ENCODE assay signal across 1 cellular context in genomic region chr15:64095795-64096485, GRCh38.
TF ChIP-seq lines count a peak whose summit lies in the region.

A gene with protein sequence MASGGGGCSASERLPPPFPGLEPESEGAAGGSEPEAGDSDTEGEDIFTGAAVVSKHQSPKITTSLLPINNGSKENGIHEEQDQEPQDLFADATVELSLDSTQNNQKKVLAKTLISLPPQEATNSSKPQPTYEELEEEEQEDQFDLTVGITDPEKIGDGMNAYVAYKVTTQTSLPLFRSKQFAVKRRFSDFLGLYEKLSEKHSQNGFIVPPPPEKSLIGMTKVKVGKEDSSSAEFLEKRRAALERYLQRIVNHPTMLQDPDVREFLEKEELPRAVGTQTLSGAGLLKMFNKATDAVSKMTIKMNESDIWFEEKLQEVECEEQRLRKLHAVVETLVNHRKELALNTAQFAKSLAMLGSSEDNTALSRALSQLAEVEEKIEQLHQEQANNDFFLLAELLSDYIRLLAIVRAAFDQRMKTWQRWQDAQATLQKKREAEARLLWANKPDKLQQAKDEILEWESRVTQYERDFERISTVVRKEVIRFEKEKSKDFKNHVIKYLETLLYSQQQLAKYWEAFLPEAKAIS (plus strand): TSS chr15:64095982. CDS start chr15:64096014, 32 bp downstream.

TF ChIP-seq in HEK293, 187 proteins besides CTCF, POLR2A, EP300 and RAD21 (continued from another document and continues in another):
- TF ChIP-seq ZNF398 (tag by site-specific recombination; IDR thresholded peaks at IDR 0.05) (no peak), ZNF416 (tag by site-specific recombination; IDR thresholded peaks at IDR 0.05) (no peak), RBAK (tag by site-specific recombination; IDR thresholded peaks at IDR 0.05) (no peak), ZNF629 (tag by site-specific recombination; IDR thresholded peaks at IDR 0.05) (peak; percentile 62), ZNF518A (tag by site-specific recombination; conservative IDR thresholded peaks at IDR 0.05; ENCODE audit: low read depth) (no peak; the same call in 1 of the 2 replicates), HIC1 (tag by site-specific recombination; IDR thresholded peaks at IDR 0.05) (no peak), ZNF610 (tag by site-specific recombination; IDR thresholded peaks at IDR 0.05; ENCODE audit: borderline replicate concordance) (no peak), HOXA7 (CRISPR knock-in tag; IDR thresholded peaks at IDR 0.05; ENCODE audit: borderline replicate concordance) (no peak), ZNF350 (tag by site-specific recombination; IDR thresholded peaks at IDR 0.05) (no peak), ZNF391 (tag by site-specific recombination; IDR thresholded peaks at IDR 0.05; ENCODE audit: borderline replicate concordance, low read depth) (0 out of 2 replicates have a peak, but pooled peaks have one; percentile 30), ZNF701 (tag by site-specific recombination; IDR thresholded peaks at IDR 0.05) (no peak), ZNF140 (tag by site-specific recombination; IDR thresholded peaks at IDR 0.05) (no peak), ZNF530 (tag by site-specific recombination; IDR thresholded peaks at IDR 0.05; ENCODE audit: low read depth) (no peak), ZNF169 (tag by site-specific recombination; IDR thresholded peaks at IDR 0.05) (no peak), ZNF335 (tag by site-specific recombination; conservative IDR thresholded peaks at IDR 0.05) (peak; percentile 92), PBX3 (CRISPR knock-in tag; IDR thresholded peaks at IDR 0.05) (no peak), ZNF175 (tag by site-specific recombination; IDR thresholded peaks at IDR 0.05) (no peak), SP2 (tag by site-specific recombination; IDR thresholded peaks at IDR 0.05) (peak; percentile 85), OVOL3 (tag by site-specific recombination; IDR thresholded peaks at IDR 0.05) (0 out of 2 replicates have a peak, but pooled peaks have one; percentile 17), EGR2 (tag by site-specific recombination; IDR thresholded peaks at IDR 0.05; ENCODE audit: low read depth) (peak; percentile 52; the same call in 1 of the 2 replicates), ZNF221 (tag by site-specific recombination; IDR thresholded peaks at IDR 0.05; ENCODE audit: borderline replicate concordance) (no peak), ZNF366 (tag by site-specific recombination; conservative IDR thresholded peaks at IDR 0.05) (no peak)
- TF ChIP-seq, protein P1, sequence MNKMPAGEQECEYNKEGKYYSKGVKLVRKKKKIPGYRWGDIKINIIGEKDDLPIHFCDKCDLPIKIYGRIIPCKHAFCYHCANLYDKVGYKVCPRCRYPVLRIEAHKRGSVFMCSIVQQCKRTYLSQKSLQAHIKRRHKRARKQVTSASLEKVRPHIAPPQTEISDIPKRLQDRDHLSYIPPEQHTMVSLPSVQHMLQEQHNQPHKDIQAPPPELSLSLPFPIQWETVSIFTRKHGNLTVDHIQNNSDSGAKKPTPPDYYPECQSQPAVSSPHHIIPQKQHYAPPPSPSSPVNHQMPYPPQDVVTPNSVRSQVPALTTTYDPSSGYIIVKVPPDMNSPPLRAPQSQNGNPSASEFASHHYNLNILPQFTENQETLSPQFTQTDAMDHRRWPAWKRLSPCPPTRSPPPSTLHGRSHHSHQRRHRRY (tag by site-specific recombination; IDR thresholded peaks at IDR 0.05), result no peak
- TF ChIP-seq, protein P2, sequence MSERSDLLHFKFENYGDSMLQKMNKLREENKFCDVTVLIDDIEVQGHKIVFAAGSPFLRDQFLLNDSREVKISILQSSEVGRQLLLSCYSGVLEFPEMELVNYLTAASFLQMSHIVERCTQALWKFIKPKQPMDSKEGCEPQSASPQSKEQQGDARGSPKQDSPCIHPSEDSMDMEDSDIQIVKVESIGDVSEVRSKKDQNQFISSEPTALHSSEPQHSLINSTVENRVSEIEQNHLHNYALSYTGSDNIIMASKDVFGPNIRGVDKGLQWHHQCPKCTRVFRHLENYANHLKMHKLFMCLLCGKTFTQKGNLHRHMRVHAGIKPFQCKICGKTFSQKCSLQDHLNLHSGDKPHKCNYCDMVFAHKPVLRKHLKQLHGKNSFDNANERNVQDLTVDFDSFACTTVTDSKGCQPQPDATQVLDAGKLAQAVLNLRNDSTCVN (tag by site-specific recombination; optimal IDR thresholded peaks at IDR 0.05), result no peak
- TF ChIP-seq, protein P3, sequence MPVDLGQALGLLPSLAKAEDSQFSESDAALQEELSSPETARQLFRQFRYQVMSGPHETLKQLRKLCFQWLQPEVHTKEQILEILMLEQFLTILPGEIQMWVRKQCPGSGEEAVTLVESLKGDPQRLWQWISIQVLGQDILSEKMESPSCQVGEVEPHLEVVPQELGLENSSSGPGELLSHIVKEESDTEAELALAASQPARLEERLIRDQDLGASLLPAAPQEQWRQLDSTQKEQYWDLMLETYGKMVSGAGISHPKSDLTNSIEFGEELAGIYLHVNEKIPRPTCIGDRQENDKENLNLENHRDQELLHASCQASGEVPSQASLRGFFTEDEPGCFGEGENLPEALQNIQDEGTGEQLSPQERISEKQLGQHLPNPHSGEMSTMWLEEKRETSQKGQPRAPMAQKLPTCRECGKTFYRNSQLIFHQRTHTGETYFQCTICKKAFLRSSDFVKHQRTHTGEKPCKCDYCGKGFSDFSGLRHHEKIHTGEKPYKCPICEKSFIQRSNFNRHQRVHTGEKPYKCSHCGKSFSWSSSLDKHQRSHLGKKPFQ (tag by site-specific recombination; IDR thresholded peaks at IDR 0.05), result no peak
- TF ChIP-seq, protein P4, sequence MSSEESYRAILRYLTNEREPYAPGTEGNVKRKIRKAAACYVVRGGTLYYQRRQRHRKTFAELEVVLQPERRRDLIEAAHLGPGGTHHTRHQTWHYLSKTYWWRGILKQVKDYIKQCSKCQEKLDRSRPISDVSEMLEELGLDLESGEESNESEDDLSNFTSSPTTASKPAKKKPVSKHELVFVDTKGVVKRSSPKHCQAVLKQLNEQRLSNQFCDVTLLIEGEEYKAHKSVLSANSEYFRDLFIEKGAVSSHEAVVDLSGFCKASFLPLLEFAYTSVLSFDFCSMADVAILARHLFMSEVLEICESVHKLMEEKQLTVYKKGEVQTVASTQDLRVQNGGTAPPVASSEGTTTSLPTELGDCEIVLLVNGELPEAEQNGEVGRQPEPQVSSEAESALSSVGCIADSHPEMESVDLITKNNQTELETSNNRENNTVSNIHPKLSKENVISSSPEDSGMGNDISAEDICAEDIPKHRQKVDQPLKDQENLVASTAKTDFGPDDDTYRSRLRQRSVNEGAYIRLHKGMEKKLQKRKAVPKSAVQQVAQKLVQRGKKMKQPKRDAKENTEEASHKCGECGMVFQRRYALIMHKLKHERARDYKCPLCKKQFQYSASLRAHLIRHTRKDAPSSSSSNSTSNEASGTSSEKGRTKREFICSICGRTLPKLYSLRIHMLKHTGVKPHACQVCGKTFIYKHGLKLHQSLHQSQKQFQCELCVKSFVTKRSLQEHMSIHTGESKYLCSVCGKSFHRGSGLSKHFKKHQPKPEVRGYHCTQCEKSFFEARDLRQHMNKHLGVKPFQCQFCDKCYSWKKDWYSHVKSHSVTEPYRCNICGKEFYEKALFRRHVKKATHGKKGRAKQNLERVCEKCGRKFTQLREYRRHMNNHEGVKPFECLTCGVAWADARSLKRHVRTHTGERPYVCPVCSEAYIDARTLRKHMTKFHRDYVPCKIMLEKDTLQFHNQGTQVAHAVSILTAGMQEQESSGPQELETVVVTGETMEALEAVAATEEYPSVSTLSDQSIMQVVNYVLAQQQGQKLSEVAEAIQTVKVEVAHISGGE (tag by site-specific recombination; conservative IDR thresholded peaks at IDR 0.05; ENCODE audit: low read depth), result peak; percentile 72
- TF ChIP-seq, protein P5, sequence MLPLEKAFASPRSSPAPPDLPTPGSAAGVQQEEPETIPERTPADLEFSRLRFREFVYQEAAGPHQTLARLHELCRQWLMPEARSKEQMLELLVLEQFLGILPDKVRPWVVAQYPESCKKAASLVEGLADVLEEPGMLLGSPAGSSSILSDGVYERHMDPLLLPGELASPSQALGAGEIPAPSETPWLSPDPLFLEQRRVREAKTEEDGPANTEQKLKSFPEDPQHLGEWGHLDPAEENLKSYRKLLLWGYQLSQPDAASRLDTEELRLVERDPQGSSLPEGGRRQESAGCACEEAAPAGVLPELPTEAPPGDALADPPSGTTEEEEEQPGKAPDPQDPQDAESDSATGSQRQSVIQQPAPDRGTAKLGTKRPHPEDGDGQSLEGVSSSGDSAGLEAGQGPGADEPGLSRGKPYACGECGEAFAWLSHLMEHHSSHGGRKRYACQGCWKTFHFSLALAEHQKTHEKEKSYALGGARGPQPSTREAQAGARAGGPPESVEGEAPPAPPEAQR (tag by site-specific recombination; IDR thresholded peaks at IDR 0.05), result no peak
- TF ChIP-seq, protein P6, sequence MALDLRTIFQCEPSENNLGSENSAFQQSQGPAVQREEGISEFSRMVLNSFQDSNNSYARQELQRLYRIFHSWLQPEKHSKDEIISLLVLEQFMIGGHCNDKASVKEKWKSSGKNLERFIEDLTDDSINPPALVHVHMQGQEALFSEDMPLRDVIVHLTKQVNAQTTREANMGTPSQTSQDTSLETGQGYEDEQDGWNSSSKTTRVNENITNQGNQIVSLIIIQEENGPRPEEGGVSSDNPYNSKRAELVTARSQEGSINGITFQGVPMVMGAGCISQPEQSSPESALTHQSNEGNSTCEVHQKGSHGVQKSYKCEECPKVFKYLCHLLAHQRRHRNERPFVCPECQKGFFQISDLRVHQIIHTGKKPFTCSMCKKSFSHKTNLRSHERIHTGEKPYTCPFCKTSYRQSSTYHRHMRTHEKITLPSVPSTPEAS (tag by site-specific recombination; IDR thresholded peaks at IDR 0.05), result no peak
